ENCODE assay signal across 4 cellular contexts in the genomic region with DNA sequence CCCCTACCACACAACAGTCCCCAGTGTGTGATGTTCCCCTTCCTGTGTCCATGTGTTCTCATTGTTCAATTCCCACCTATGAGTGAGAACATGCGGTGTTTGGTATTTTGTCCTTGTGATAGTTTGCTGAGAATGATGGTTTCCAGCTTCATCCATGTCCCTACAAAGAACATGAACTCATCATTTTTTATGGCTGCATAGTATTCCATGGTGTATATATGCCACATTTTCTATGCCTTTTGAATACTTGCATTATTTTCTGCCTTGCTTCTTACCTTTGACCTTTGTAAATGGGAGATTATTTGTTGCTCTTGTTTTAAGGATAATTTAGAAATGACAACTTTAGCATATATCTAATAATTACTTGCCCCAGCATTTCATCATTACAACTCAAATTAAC. TPM values are rescaled to one million over a fixed set of nuclear protein-coding genes. Genes with fewer than 3 reads are reported as not detected.
"Had no signal": no experiment of that assay in that cellular context is flagged by ENCODE, and none has a peak within 500 bp of the region (broad histone marks: within the 10 kb centered on the region; RNA-seq: fewer than 3 reads in every experiment).

No MANE protein-coding gene starts in this region.

RNA-seq across cellular contexts. Expression of a gene that starts 45.3 kb away (rescaled TPM):
- total RNA-seq: OCI-LY7, PC-9, SJCRH30, SK-MEL-5 had no signal
